Comparison of ENCODE assay signal across 21 cellular contexts in genomic region chr4:143531773-143532491, GRCh38. TPM values are rescaled to one million over a fixed set of nuclear protein-coding genes. Genes with fewer than 3 reads are reported as not detected.
DNase-seq lines count a peak whose midpoint lies in the region; ATAC-seq, FAIRE-seq and TF ChIP-seq lines count a peak whose summit lies in the region.
"Had no signal": no experiment of that assay in that cellular context is flagged by ENCODE, and none has a peak within 500 bp of the region (broad histone marks: within the 10 kb centered on the region; RNA-seq: fewer than 3 reads in every experiment).

No MANE protein-coding gene starts in this region.

- H3K4me3 Mint-ChIP-seq in CD4-positive, alpha-beta memory T cell = no peak overlapping the region
- no peak overlapping the region for H3K4me3 Mint-ChIP-seq in HFFc6
- H3K4me3 Mint-ChIP-seq: natural killer cell had no signal

- H3K27me3 Mint-ChIP-seq in CD4-positive, alpha-beta memory T cell = no peaks in the 10 kb centered on the region
- no peaks in the 10 kb centered on the region for H3K27me3 Mint-ChIP-seq in HFFc6 (ENCODE audit: insufficient read depth)

- H3K4me1 ChIP-seq in CD4-positive, alpha-beta memory T cell (ENCODE audit: insufficient read depth, low read length) = no peaks in the 10 kb centered on the region
- H3K4me1 ChIP-seq in left lung = peaks cover 8 to 21% of the 10 kb centered on the region in 2 donors
- H3K4me1 ChIP-seq in neuronal stem cell (ENCODE audit: control insufficient read depth in 2 of 2, insufficient read depth in 1 of 2, low read depth in 1 of 2, low read length in 2 of 2) = no peaks in the 10 kb centered on the region
- H3K4me1 ChIP-seq: prostate gland had no signal

- H2BK120ac ChIP-seq in neuronal stem cell (ENCODE audit: low read depth, low read length) = no peak overlapping the region

- H3K27me3 ChIP-seq in CD4-positive, alpha-beta memory T cell (ENCODE audit: insufficient read depth, low read length) = no peaks in the 10 kb centered on the region
- no peaks in the 10 kb centered on the region for H3K27me3 ChIP-seq in left lung
- no peaks in the 10 kb centered on the region for H3K27me3 ChIP-seq in neuronal stem cell (ENCODE audit: control insufficient read depth in 3 of 3, insufficient read depth in 3 of 3, low read depth in 1 of 3, low read length in 3 of 3)
- H3K27me3 ChIP-seq: suprapubic skin had no signal

- intact Hi-C loops in CD4-positive, alpha-beta memory T cell (cut with micrococcal nuclease) = no loop called here
- intact Hi-C loops in left lung (cut with DNase I) = no loop called here

- no peak overlapping the region for H3K14ac ChIP-seq in neuronal stem cell (ENCODE audit: low read length)

- no peak overlapping the region for H3K4ac ChIP-seq in neuronal stem cell (ENCODE audit: low read length)

- no peak overlapping the region for H3K27ac ChIP-seq in CD4-positive, alpha-beta memory T cell (ENCODE audit: low read depth, low read length)
- peak overlapping the region; percentile 31 to 53 for H3K27ac ChIP-seq in left lung
- H3K27ac ChIP-seq in neuronal stem cell (replicated peaks; ENCODE audit: low read length) = no peak overlapping the region
- H3K27ac ChIP-seq: epithelial cell of prostate, KMS-11, prostate gland, SK-N-MC, suprapubic skin had no signal

- H4K91ac ChIP-seq in neuronal stem cell (ENCODE audit: low read depth, low read length, poor library complexity) = no peak overlapping the region

- H2BK5ac ChIP-seq in neuronal stem cell (ENCODE audit: low read length) = no peak overlapping the region

- no peak overlapping the region for H3K9ac ChIP-seq in neuronal stem cell (ENCODE audit: low read depth, low read length, poor library complexity)
- H3K9ac ChIP-seq: KMS-11 had no signal

- H3K9me3 Mint-ChIP-seq in CD4-positive, alpha-beta memory T cell = no peaks in the 10 kb centered on the region
- no peaks in the 10 kb centered on the region for H3K9me3 Mint-ChIP-seq in HFFc6
- H3K9me3 Mint-ChIP-seq: activated naive CD4-positive, alpha-beta T cell treated with anti-CD3 and anti-CD28 coated beads, Interleukin-2, amount 50 U/mL, for 72 hours; natural killer cell had no signal

- H3K36me3 ChIP-seq in CD4-positive, alpha-beta memory T cell (ENCODE audit: insufficient read depth, low read length) = peaks cover 77% of the 10 kb centered on the region
- peaks cover 0 to 95% of the 10 kb centered on the region in 2 donors for H3K36me3 ChIP-seq in left lung
- peaks cover 24 to 100% of the 10 kb centered on the region in 2 donors for H3K36me3 ChIP-seq in neuronal stem cell (replicated peaks in 1 of 2; ENCODE audit: control insufficient read depth in 2 of 2, insufficient read depth in 2 of 2, low read length in 2 of 2)

- no peak overlapping the region for H4K8ac ChIP-seq in neuronal stem cell (ENCODE audit: low read depth, low read length)

- no CpG with 5 or more reads among the region's 2 CpGs for WGBS in neuronal stem cell (ENCODE audit: extremely low coverage in 2 of 2, insufficient read length in 2 of 2, insufficient replicate concordance in 1 of 2), 2 donors

- no peak overlapping the region for H2AFZ ChIP-seq in neuronal stem cell (ENCODE audit: low read length)

- no peaks in the 10 kb centered on the region for H3K9me3 ChIP-seq in CD4-positive, alpha-beta memory T cell (ENCODE audit: control insufficient read depth in 1 of 2, low read length in 2 of 2)
- H3K9me3 ChIP-seq in left lung (no peaks in the 10 kb centered on the region), neuronal stem cell (replicated peaks in 1 of 2; ENCODE audit: control insufficient read depth in 2 of 2, insufficient read depth in 1 of 2, low read depth in 1 of 2, low read length in 2 of 2) (no peaks in the 10 kb centered on the region)
- H3K9me3 ChIP-seq: prostate gland, suprapubic skin had no signal

- ATAC-seq in left lung (peak; percentile 65), SK-N-SH treated with all-trans-retinoic acid at 6 μM for 48 hours (no peak), HG02973 (IDR thresholded peaks at IDR 0.05; ENCODE audit: unreplicated experiment) (no peak)
- ATAC-seq: activated naive CD4-positive, alpha-beta T cell treated with anti-CD3 and anti-CD28 coated beads, Interleukin-2, amount 50 U/mL, for 72 hours had no signal

- H3K18ac ChIP-seq in neuronal stem cell (ENCODE audit: low read length) = no peak overlapping the region

- H2BK15ac ChIP-seq in neuronal stem cell (ENCODE audit: low read length) = no peak overlapping the region

- H2BK12ac ChIP-seq in neuronal stem cell (ENCODE audit: low read length) = no peak overlapping the region

- H3K23ac ChIP-seq in neuronal stem cell (ENCODE audit: low read depth, low read length, poor library complexity) = no peak overlapping the region

- no peak overlapping the region for H3K4me3 ChIP-seq in CD4-positive, alpha-beta memory T cell (ENCODE audit: low read length in 2 of 2)
- no peak overlapping the region for H3K4me3 ChIP-seq in cardiac fibroblast (replicated peaks in 1 of 2; ENCODE audit: low read depth in 2 of 2, low read length in 2 of 2)
- H3K4me3 ChIP-seq in left lung = no peak overlapping the region
- H3K4me3 ChIP-seq in neuronal stem cell (ENCODE audit: low read length in 2 of 2) = no peak overlapping the region
- H3K4me3 ChIP-seq: prostate gland, SK-N-MC, smooth muscle cell, suprapubic skin had no signal

- H3K4me2 ChIP-seq in neuronal stem cell (ENCODE audit: insufficient read depth, low read length, poor library complexity, severe bottlenecking) = no peak overlapping the region
- H3K4me2 ChIP-seq: KMS-11, smooth muscle cell had no signal

- peak overlapping the region in 4 of 7 donors; percentile 22 to 78 (median 36) for H3K27ac Mint-ChIP-seq in CD4-positive, alpha-beta memory T cell
- no peak overlapping the region; the same call in 1 of the 2 replicates for H3K27ac Mint-ChIP-seq in HFFc6
- H3K27ac Mint-ChIP-seq: activated naive CD4-positive, alpha-beta T cell treated with anti-CD3 and anti-CD28 coated beads, Interleukin-2, amount 50 U/mL, for 72 hours had no signal

- CTCF ChIA-PET in CD4-positive, alpha-beta memory T cell (lab: Charles Lee; ENCODE audit: partially characterized antibody) = interaction anchor here (1.1 to 1.2 kb wide), 2 partner anchors 19 to 22 kb away, joined by 3 read pairs; partner anchors contain the start of gene SMARCA5

- no peak for DNase-seq in CD4-positive, alpha-beta memory T cell
- DNase-seq in HFFc6 = no peak
- peak; percentile 42 to 52 for DNase-seq in cardiac fibroblast (ENCODE audit: low read depth in 2 of 2)
- DNase-seq in left lung = no peak
- no peak for DNase-seq in neuronal stem cell (ENCODE audit: low spot score)
- DNase-seq in D721Med (ENCODE audit: insufficient read length, low spot score) = no peak
- DNase-seq: activated CD4-positive, alpha-beta T cell treated with anti-CD3 and anti-CD28 coated beads for 1 hour; central memory CD4-positive, alpha-beta T cell; natural killer cell; NCI-H1092 treated with DMSO at 0.1 percent for 48 hours; NCI-H748 treated with DMSO at 0.1 percent for 48 hours; T1000 had no signal

- FAIRE-seq in D721Med (lab: Jason Lieb, UNC) = no peak

- H3K4me1 Mint-ChIP-seq in CD4-positive, alpha-beta memory T cell = peaks cover 5 to 10% (median 7%) of the 10 kb centered on the region in 4 donors
- peaks cover 18% of the 10 kb centered on the region for H3K4me1 Mint-ChIP-seq in HFFc6 (ENCODE audit: low read depth)

- H3K36me3 Mint-ChIP-seq in CD4-positive, alpha-beta memory T cell = peaks cover 66 to 85% of the 10 kb centered on the region in 2 donors
- H3K36me3 Mint-ChIP-seq in HFFc6 (ENCODE audit: low read depth) = peaks cover 29% of the 10 kb centered on the region

- POLR2A ChIA-PET in CD4-positive, alpha-beta memory T cell (lab: Charles Lee; ENCODE audit: partially characterized antibody) = no interaction called here

- H2AK5ac ChIP-seq in neuronal stem cell (ENCODE audit: low read depth, low read length) = no peak overlapping the region

- TF ChIP-seq CTCF in HFFc6 (IDR thresholded peaks at IDR 0.05) = peak; percentile 36; the same call in 1 of the 2 replicates
- TF ChIP-seq CTCF in cardiac fibroblast (IDR thresholded peaks at IDR 0.05; ENCODE audit: low read depth, low read length) = no peak
- no peak for TF ChIP-seq CTCF in left lung (IDR thresholded peaks at IDR 0.05)
- no peak for TF ChIP-seq CTCF in D721Med (IDR thresholded peaks at IDR 0.05; ENCODE audit: insufficient read depth, missing control alignments)

- no peaks in the 10 kb centered on the region for H3K79me1 ChIP-seq in neuronal stem cell (ENCODE audit: low read depth, low read length)

TF ChIP-seq in SK-N-SH treated with all-trans-retinoic acid at 6 μM for 48 hours, 23 proteins besides CTCF, POLR2A, EP300 and RAD21:
- TF ChIP-seq ZFP3 (CRISPR knock-in tag; IDR thresholded peaks at IDR 0.05) (no peak), TOX (CRISPR knock-in tag; IDR thresholded peaks at IDR 0.05; ENCODE audit: borderline replicate concordance) (no peak), OSR1 (CRISPR knock-in tag; IDR thresholded peaks at IDR 0.05) (no peak), BACH2 (CRISPR knock-in tag; IDR thresholded peaks at IDR 0.05; ENCODE audit: borderline replicate concordance) (no peak), ISL1 (CRISPR knock-in tag; IDR thresholded peaks at IDR 0.05) (no peak)
- TF ChIP-seq, protein P1, sequence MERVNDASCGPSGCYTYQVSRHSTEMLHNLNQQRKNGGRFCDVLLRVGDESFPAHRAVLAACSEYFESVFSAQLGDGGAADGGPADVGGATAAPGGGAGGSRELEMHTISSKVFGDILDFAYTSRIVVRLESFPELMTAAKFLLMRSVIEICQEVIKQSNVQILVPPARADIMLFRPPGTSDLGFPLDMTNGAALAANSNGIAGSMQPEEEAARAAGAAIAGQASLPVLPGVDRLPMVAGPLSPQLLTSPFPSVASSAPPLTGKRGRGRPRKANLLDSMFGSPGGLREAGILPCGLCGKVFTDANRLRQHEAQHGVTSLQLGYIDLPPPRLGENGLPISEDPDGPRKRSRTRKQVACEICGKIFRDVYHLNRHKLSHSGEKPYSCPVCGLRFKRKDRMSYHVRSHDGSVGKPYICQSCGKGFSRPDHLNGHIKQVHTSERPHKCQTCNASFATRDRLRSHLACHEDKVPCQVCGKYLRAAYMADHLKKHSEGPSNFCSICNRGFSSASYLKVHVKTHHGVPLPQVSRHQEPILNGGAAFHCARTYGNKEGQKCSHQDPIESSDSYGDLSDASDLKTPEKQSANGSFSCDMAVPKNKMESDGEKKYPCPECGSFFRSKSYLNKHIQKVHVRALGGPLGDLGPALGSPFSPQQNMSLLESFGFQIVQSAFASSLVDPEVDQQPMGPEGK (CRISPR knock-in tag; IDR thresholded peaks at IDR 0.05; ENCODE audit: borderline replicate concordance) = no peak

RNA-seq across cellular contexts. Expression of gene SMARCA5, which starts 18.4 kb away (rescaled TPM):
- total RNA-seq in CD4-positive, alpha-beta memory T cell = 10 to 100 TPM; 59.3 to 61.2 TPM
- 10 to 100 TPM; 22.3 to 37.1 TPM for polyA plus RNA-seq in CD4-positive, alpha-beta memory T cell
- 10 to 100 TPM; 38.6 to 44.6 (median 40.5) TPM for total RNA-seq in HFFc6 (2021; fragmentation: NEBNext Ultra II Directional; extraction: Animal tissue kit (Norgen Biotek cat#: 25700))
- 10 to 100 TPM; 52.4 to 93.8 TPM for total RNA-seq in left lung
- 71.7 TPM for polyA plus RNA-seq in neuronal stem cell (2013, experiment 1 of 2)
- polyA plus RNA-seq in neuronal stem cell (2013, experiment 2 of 2) = 72.7 TPM

Comparison
In these comparisons a context has a peak if more than half of its experiments do, and no peak if none do; other contexts are left out.
1. DNase-seq: peak in cardiac fibroblast (2 of 2); none in CD4-positive, alpha-beta memory T cell (0 of 5), HFFc6 (single experiment), left lung (0 of 2), neuronal stem cell (single experiment) and D721Med (single experiment).
2. H3K27ac ChIP-seq: peak in left lung (2 of 2); none in CD4-positive, alpha-beta memory T cell (single experiment) and neuronal stem cell (single experiment).